In the genomic region with DNA sequence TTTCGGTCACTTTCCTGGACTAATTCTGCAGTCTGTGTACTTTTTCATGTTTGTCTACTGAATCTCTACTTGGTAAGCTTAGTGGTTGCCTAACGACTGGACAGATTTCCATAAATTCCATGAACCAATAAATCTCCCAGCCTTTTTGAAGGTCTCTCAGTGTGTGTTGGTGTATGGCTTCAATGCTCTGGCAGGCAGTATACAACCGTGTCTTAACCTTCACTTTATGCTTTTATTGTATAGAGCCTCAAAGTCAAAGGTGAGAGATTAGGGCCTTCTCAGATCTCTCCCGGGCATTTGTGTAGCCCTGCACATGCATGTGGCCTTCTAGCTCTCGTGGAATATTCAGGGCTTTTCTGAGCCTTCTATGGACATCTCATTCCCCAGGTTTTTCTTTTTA, we compare ENCODE assay signal across 30 cellular contexts.
"Had no signal": no experiment of that assay in that cellular context is flagged by ENCODE, and none has a peak within 500 bp of the region (broad histone marks: within the 10 kb centered on the region; RNA-seq: fewer than 3 reads in every experiment).

No MANE protein-coding gene starts in this region.

- H3K27ac ChIP-seq: left lung, lower lobe of right lung, neural progenitor cell, neutrophil, parathyroid adenoma, psoas muscle, right atrium auricular region, skin epidermis, stomach, testis, thyroid gland, transverse colon, upper lobe of left lung, vagina had no signal

- H3K9ac ChIP-seq: neural progenitor cell, parathyroid adenoma had no signal

- H3K36me3 Mint-ChIP-seq: naive B cell; natural killer cell; neural progenitor cell; stimulated activated naive B cell treated with anti-CD40 and anti-IgM and Interleukin-4, amounts not matched to agents 10 μg/mL and 1 μg/mL and 100 μg/mL, for 72 hours had no signal

- H3K27ac Mint-ChIP-seq: naive B cell; natural killer cell; nephron progenitor cell; neural progenitor cell; stimulated activated naive B cell treated with anti-CD40 and anti-IgM and Interleukin-4, amounts not matched to agents 10 μg/mL and 1 μg/mL and 100 μg/mL, for 72 hours had no signal

- H3K4me1 ChIP-seq: left lung, lower lobe of right lung, neural progenitor cell, parathyroid adenoma, psoas muscle, right atrium auricular region, stomach, testis, thyroid gland, transverse colon, upper lobe of left lung, vagina had no signal

- H3K36me3 ChIP-seq: left lung, lower lobe of right lung, neural progenitor cell, neutrophil, right atrium auricular region, stomach, thyroid gland, transverse colon, upper lobe of left lung, vagina had no signal

- H3K9me3 Mint-ChIP-seq: natural killer cell had no signal

- H3K4me1 Mint-ChIP-seq: naive B cell; natural killer cell; nephron progenitor cell; stimulated activated naive B cell treated with anti-CD40 and anti-IgM and Interleukin-4, amounts not matched to agents 10 μg/mL and 1 μg/mL and 100 μg/mL, for 72 hours had no signal

- ATAC-seq: left cardiac atrium; left lung; lower lobe of right lung; natural killer cell; psoas muscle; sciatic nerve; stimulated activated naive B cell treated with anti-CD40 and anti-IgM and Interleukin-4, amounts not matched to agents 10 μg/mL and 1 μg/mL and 100 μg/mL, for 72 hours; stimulated activated naive CD8-positive, alpha-beta T cell treated with anti-CD3 and anti-CD28 coated beads, Interleukin-15, Interleukin-2, amounts not matched to agents 100 U/mL and 50 U/mL, for 24 hours had no signal

- H3K4me3 ChIP-seq: left lung, lower lobe of right lung, neural progenitor cell, psoas muscle, right atrium auricular region, skin epidermis, stomach, testis, thyroid gland, transverse colon, upper lobe of left lung, vagina had no signal

- H3K79me2 ChIP-seq: parathyroid adenoma had no signal

- H3K9me3 ChIP-seq: left lung, lower lobe of right lung, neutrophil, psoas muscle, right atrium auricular region, stomach, testis, thyroid gland, transverse colon, upper lobe of left lung, vagina had no signal

- H3K4me3 Mint-ChIP-seq: naive B cell; natural killer cell; nephron progenitor cell; neural progenitor cell; stimulated activated naive B cell treated with anti-CD40 and anti-IgM and Interleukin-4, amounts not matched to agents 10 μg/mL and 1 μg/mL and 100 μg/mL, for 72 hours had no signal

- H3K4me2 ChIP-seq: neural progenitor cell had no signal

- H3K27me3 ChIP-seq: left lung, neural progenitor cell, neutrophil, right atrium auricular region, stomach, testis, thyroid gland, transverse colon, upper lobe of left lung, vagina had no signal

- H2AFZ ChIP-seq: neural progenitor cell, parathyroid adenoma had no signal

- DNase-seq: hippocampal formation; kidney glomerular epithelial cell; left cardiac atrium; left lung; lower lobe of right lung; mammary epithelial cell; mesenchymal stem cell; naive B cell; natural killer cell; nephron progenitor cell; occipital lobe; psoas muscle; stimulated activated CD4-positive, alpha-beta T cell treated with anti-CD3 and anti-CD28 coated beads, Interleukin-12 subunit alpha, Interleukin-12 subunit beta, amount 100 ng/mL, for 4 hours; stimulated activated CD4-positive, alpha-beta T cell treated with anti-CD3 and anti-CD28 coated beads, Interleukin-15, amount 100 ng/mL, for 24 hours; stimulated activated CD4-positive, alpha-beta T cell treated with anti-CD3 and anti-CD28 coated beads, Interleukin-2, amount 100 ng/mL, for 24 hours; stimulated activated CD4-positive, alpha-beta T cell treated with anti-CD3 and anti-CD28 coated beads, Interleukin-4, amount 100 ng/mL, for 1 hour; stimulated activated naive B cell treated with anti-CD40 and anti-IgM and Interleukin-4, amounts not matched to agents 10 μg/mL and 1 μg/mL and 100 μg/mL, for 72 hours; stimulated activated naive CD8-positive, alpha-beta T cell treated with anti-CD3 and anti-CD28 coated beads, Interleukin-15, Interleukin-2, amounts not matched to agents 100 U/mL and 50 U/mL, for 24 hours; stomach; testis; thyroid gland; transverse colon; upper lobe of left lung had no signal
